ENCODE assay signal across 8 cellular contexts in genomic region chr20:37627060-37627766, GRCh38.
DNase-seq lines count a peak whose midpoint lies in the region; ATAC-seq and TF ChIP-seq lines count a peak whose summit lies in the region.

No MANE protein-coding gene starts in this region.

- in situ Hi-C loops in astrocyte of the spinal cord (cut with HindIII; ENCODE audit: low sequenced_read_pairs), result no loop called here

- intact Hi-C loops in left lung (cut with DNase I), result no loop called here

- H3K4me3 ChIP-seq in astrocyte of the spinal cord (ENCODE audit: low read depth, low read length) (no peak overlapping the region), left lung (no peak overlapping the region)

- DNase-seq in GM20000 (ENCODE audit: low spot score) (peak; percentile 49), NCI-H524 (lab: John Stamatoyannopoulos, UW) (peak; percentile 77 to 85), astrocyte of the spinal cord (ENCODE audit: low read depth, low spot score) (peak; percentile 53), left lung (peak in 1 of 2 donors; percentile 39), NCI-H1105 treated with DMSO at 0.1 percent for 48 hours (lab: John Stamatoyannopoulos, UW) (no peak)

- H3K9me3 ChIP-seq in left lung, result no peaks in the 10 kb centered on the region

- H3K27ac ChIP-seq in left lung, result no peak overlapping the region

- peaks cover 5 to 43% of the 10 kb centered on the region in 2 donors for H3K27me3 ChIP-seq in left lung

- no peaks in the 10 kb centered on the region for H3K36me3 ChIP-seq in left lung

- peak; percentile 87 for ATAC-seq in left lung
- no peak for ATAC-seq in HG03025 (IDR thresholded peaks at IDR 0.05; ENCODE audit: low FRiP score, unreplicated experiment)
- no peak for ATAC-seq in HG02973 (IDR thresholded peaks at IDR 0.05; ENCODE audit: unreplicated experiment)
- no peak for ATAC-seq in GM21360 (IDR thresholded peaks at IDR 0.05; ENCODE audit: unreplicated experiment)

- TF ChIP-seq CTCF in GM20000 (IDR thresholded peaks at IDR 0.05; ENCODE audit: extremely low read depth, missing control alignments) (no peak), astrocyte of the spinal cord (IDR thresholded peaks at IDR 0.05; ENCODE audit: low read depth, low read length) (no peak), left lung (IDR thresholded peaks at IDR 0.05) (no peak)

- H3K4me1 ChIP-seq in left lung, result no peaks in the 10 kb centered on the region
